Comparison of ENCODE assay signal across 10 cellular contexts in the genomic region with DNA sequence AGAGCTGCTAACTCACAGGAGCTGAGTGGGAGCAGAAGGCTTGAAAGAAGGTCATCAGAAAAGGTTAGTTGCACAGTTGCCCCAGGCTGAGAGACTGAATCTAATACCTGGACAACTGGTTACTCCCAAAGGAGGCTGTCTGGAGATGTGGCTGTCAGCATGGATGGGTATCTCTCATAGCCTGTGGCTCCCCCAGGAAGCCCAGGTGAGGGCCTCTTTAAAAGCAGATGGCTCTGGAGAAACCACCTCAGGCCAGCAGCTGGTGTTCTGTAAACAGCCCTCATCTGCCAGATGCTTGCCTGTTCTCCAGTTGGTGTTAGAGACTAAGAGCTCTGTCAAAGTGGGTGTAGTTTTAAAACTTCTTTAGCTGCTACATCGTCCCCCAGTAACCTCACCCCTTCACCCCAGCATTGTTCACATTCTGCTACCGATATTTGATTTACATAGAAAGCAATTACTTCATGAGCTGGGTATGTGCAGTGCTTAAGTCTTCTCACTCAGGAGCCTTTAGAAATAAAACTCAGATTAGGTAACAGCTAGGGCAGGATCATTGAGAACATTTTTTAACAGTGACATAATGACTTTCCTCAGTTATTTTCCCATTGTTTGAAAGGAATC. TPM values are rescaled to one million over a fixed set of nuclear protein-coding genes. Genes with fewer than 3 reads are reported as not detected.
DNase-seq lines count a peak whose midpoint lies in the region; ATAC-seq, FAIRE-seq and TF ChIP-seq lines count a peak whose summit lies in the region.
"Had no signal": no experiment of that assay in that cellular context is flagged by ENCODE, and none has a peak within 500 bp of the region (broad histone marks: within the 10 kb centered on the region; RNA-seq: fewer than 3 reads in every experiment).

No MANE protein-coding gene starts in this region.

- ATAC-seq in HG02678 (IDR thresholded peaks at IDR 0.05; ENCODE audit: unreplicated experiment): no peak
- no peak for ATAC-seq in HG02884 (IDR thresholded peaks at IDR 0.05; ENCODE audit: unreplicated experiment)

- peak; percentile 56 for DNase-seq in NCI-H2107 treated with DMSO at 0.1 percent for 48 hours (lab: John Stamatoyannopoulos, UW; ENCODE audit: unreplicated experiment)
- no peak for DNase-seq in NCI-H2107 (lab: John Stamatoyannopoulos, UW)
- DNase-seq in NCI-H524 (lab: John Stamatoyannopoulos, UW): peak; percentile 100
- peak; percentile 80 for DNase-seq in fibroblast of the aortic adventitia (ENCODE audit: low read depth)
- peak; percentile 19 for DNase-seq in small intestine
- no peak for DNase-seq in substantia nigra (lab: John Stamatoyannopoulos, UW)

- H3K27ac ChIP-seq in small intestine (ENCODE audit: low read depth in 1 of 2, low read length in 1 of 2) (no peak overlapping the region), substantia nigra (ENCODE audit: low read depth, low read length, poor library complexity, severe bottlenecking) (no peak overlapping the region)
- H3K27ac ChIP-seq: 22Rv1, ascending aorta had no signal

- H3K36me3 ChIP-seq in small intestine (ENCODE audit: control insufficient read depth in 2 of 2, insufficient read depth in 2 of 2, low read length in 2 of 2): no peaks in the 10 kb centered on the region
- H3K36me3 ChIP-seq: ascending aorta had no signal

- H3K27me3 ChIP-seq in small intestine (ENCODE audit: control insufficient read depth in 2 of 2, insufficient read depth in 2 of 2, low read length in 2 of 2): no peaks in the 10 kb centered on the region
- H3K27me3 ChIP-seq: ascending aorta had no signal

- 49 to 68% (median 50%) methylated on average over 2 of the region's 2 CpGs for WGBS in small intestine, 3 donors

- TF ChIP-seq CTCF in fibroblast of the aortic adventitia (IDR thresholded peaks at IDR 0.05; ENCODE audit: insufficient read depth, low read length): no peak

- H3K9me3 ChIP-seq in small intestine (ENCODE audit: control insufficient read depth, low read depth): no peaks in the 10 kb centered on the region
- H3K9me3 ChIP-seq: ascending aorta had no signal

- no peaks in the 10 kb centered on the region for H3K4me1 ChIP-seq in small intestine (ENCODE audit: control insufficient read depth in 2 of 2, insufficient read depth in 1 of 2, low read depth in 1 of 2, low read length in 1 of 2)
- H3K4me1 ChIP-seq: ascending aorta had no signal

- H3K4me3 ChIP-seq in fibroblast of the aortic adventitia (ENCODE audit: low read depth, low read length) (no peak overlapping the region), small intestine (ENCODE audit: low read depth in 1 of 2, low read length in 2 of 2) (no peak overlapping the region)
- H3K4me3 ChIP-seq: ascending aorta had no signal

- FAIRE-seq in small intestine (lab: Jason Lieb, UNC): no peak

RNA-seq across cellular contexts. Expression of a gene that starts 25.8 kb away (rescaled TPM):
- 13.6 and 23.0 TPM in 2 replicates for total RNA-seq in fibroblast of the aortic adventitia (ENCODE audit: low replicate concordance)
- 1 to 10 TPM in 2 of 3 donors, under 1 TPM in 1; 0.45 to 4.0 (median 2.4) TPM for polyA plus RNA-seq in small intestine

Comparison
In these comparisons a context has a peak if more than half of its experiments do, and no peak if none do; other contexts are left out.
1. DNase-seq: peak in NCI-H2107 treated with DMSO at 0.1 percent for 48 hours (single experiment), NCI-H524 (2 of 2), fibroblast of the aortic adventitia (single experiment) and small intestine (single experiment); none in NCI-H2107 (single experiment) and substantia nigra (0 of 49).